ENCODE assay signal across 8 cellular contexts in genomic region chrX:107674480-107675364, GRCh38. TPM values are rescaled to one million over a fixed set of nuclear protein-coding genes. Genes with fewer than 3 reads are reported as not detected.
DNase-seq lines count a peak whose midpoint lies in the region; ATAC-seq, FAIRE-seq and TF ChIP-seq lines count a peak whose summit lies in the region.

No MANE protein-coding gene starts in this region.

- ATAC-seq in GM18870 (IDR thresholded peaks at IDR 0.05; ENCODE audit: unreplicated experiment), result peak; percentile 14
- ATAC-seq in HG02981 (IDR thresholded peaks at IDR 0.05; ENCODE audit: unreplicated experiment), result peak; percentile 17
- peak; percentile 25 for ATAC-seq in GM12878

- FAIRE-seq in GM12878 (lab: Jason Lieb, UNC), result no peak

- no peaks in the 10 kb centered on the region for H3K27me3 Mint-ChIP-seq in type B pancreatic cell

- POLR2A ChIA-PET in GM12878 (lab: Charles Lee), result interaction anchor here (0.5 to 10.5 kb wide), 7 partner anchors 9 to 182 kb away, joined by 3 to 287 read pairs (median 6); partner anchors contain the start of genes NCBP2L and TSC22D3

- peaks cover 22% of the 10 kb centered on the region for H3K4me1 ChIP-seq in GM12878 (ENCODE audit: control insufficient read depth, insufficient read depth, low read length)

- peak overlapping the region; percentile 82 for H3K4me2 ChIP-seq in GM12878 (ENCODE audit: control insufficient read depth, insufficient read depth)

- SMC1A ChIA-PET in GM12878 (lab: Charles Lee; ENCODE audit: uncharacterized antibody, unreplicated experiment), result interaction anchor here (1.0 to 8.6 kb wide), 9 partner anchors 12 to 101 kb away, joined by 3 to 425 read pairs (median 9); partner anchors contain the start of genes NCBP2L, PRPS1 and TSC22D3

- H4K20me1 ChIP-seq in GM12878 (ENCODE audit: control insufficient read depth, insufficient read depth), result no peaks in the 10 kb centered on the region

- H3K79me2 ChIP-seq in GM12878 (ENCODE audit: control insufficient read depth, insufficient read depth, low read length), result peaks cover 4% of the 10 kb centered on the region

- no peaks in the 10 kb centered on the region for H3K36me3 Mint-ChIP-seq in type B pancreatic cell

- TF ChIP-seq POLR2A in GM12878 (IDR thresholded peaks at IDR 0.05; ENCODE audit: low read depth, low read length), result no peak
- TF ChIP-seq POLR2A in lower leg skin (IDR thresholded peaks at IDR 0.05), result no peak

- DNase-seq in RPMI7951 (ENCODE audit: low read depth), result peak; percentile 68
- no peak for DNase-seq in GM12878 (ENCODE audit: low read depth, low spot score)
- DNase-seq in lower leg skin (ENCODE audit: low spot score in 2 of 2), result peak; percentile 92 to 97
- no peak for DNase-seq in type B pancreatic cell (ENCODE audit: extremely low spot score, unreplicated experiment)
- DNase-seq in NCI-H1105 (lab: John Stamatoyannopoulos, UW), result no peak
- DNase-seq in NCI-H1417 treated with DMSO at 0.1 percent for 48 hours (lab: John Stamatoyannopoulos, UW), result no peak

- peak overlapping the region; percentile 60 for H3K27ac ChIP-seq in GM12878 (ENCODE audit: control insufficient read depth, insufficient read depth)

- H3K36me3 ChIP-seq in GM12878 (ENCODE audit: control insufficient read depth in 2 of 2, insufficient read depth in 2 of 2, low read length in 1 of 2), result no peaks in the 10 kb centered on the region

- peaks cover 7% of the 10 kb centered on the region for H3K4me1 Mint-ChIP-seq in type B pancreatic cell (ENCODE audit: unreplicated experiment)

- TF ChIP-seq EP300 in GM12878 (IDR thresholded peaks at IDR 0.05; ENCODE audit: borderline replicate concordance in 1 of 2, control insufficient read depth in 1 of 2, low read depth in 2 of 2, low read length in 2 of 2), result no peak

- no peak overlapping the region for H2AFZ ChIP-seq in GM12878 (ENCODE audit: control insufficient read depth, low read depth, low read length)

- peak overlapping the region; percentile 54 for H3K4me3 ChIP-seq in GM12878
- H3K4me3 ChIP-seq in lower leg skin (ENCODE audit: low read depth, poor library complexity, severe bottlenecking), result no peak overlapping the region

- H3K4me3 Mint-ChIP-seq in type B pancreatic cell, result peak overlapping the region; percentile 42

- RAD21 ChIA-PET in GM12878 (lab: Charles Lee; ENCODE audit: unreplicated experiment), result interaction anchor here (0.8 to 11.2 kb wide), 15 partner anchors 9 to 101 kb away, joined by 3 to 444 read pairs (median 7); partner anchors contain the start of genes NCBP2L, PRPS1 and TSC22D3

- no peaks in the 10 kb centered on the region; a peak in 1 of 4 replicates for H3K27me3 ChIP-seq in GM12878 (replicated peaks in 1 of 2; ENCODE audit: control insufficient read depth in 2 of 2, insufficient read depth in 2 of 2, low read length in 1 of 2)

- peak overlapping the region; percentile 56 for H3K27ac Mint-ChIP-seq in type B pancreatic cell

- CTCF ChIA-PET in GM12878 (lab: Yijun Ruan, JAX), result interaction anchor here (0.7 to 8.6 kb wide), 16 partner anchors 10 to 101 kb away, joined by 3 to 273 read pairs (median 8); partner anchors contain the start of genes NCBP2L and TSC22D3

- peak overlapping the region; percentile 25 for H3K9ac ChIP-seq in GM12878 (ENCODE audit: control insufficient read depth, insufficient read depth, low read length)

- no peaks in the 10 kb centered on the region for H3K9me3 ChIP-seq in GM12878 (replicated peaks; ENCODE audit: control insufficient read depth, insufficient read depth, low read length)

- TF ChIP-seq CTCF in GM12878 (IDR thresholded peaks at IDR 0.05 in 2 of 3, conservative IDR thresholded peaks at IDR 0.05 in 1 of 3; ENCODE audit: control insufficient read depth in 2 of 3, extremely low read depth in 1 of 3, insufficient read depth in 1 of 3, low read depth in 3 of 3, low read length in 3 of 3) (no peak), lower leg skin (IDR thresholded peaks at IDR 0.05) (no peak), type B pancreatic cell (conservative IDR thresholded peaks at IDR 0.05) (no peak)

- TF ChIP-seq RAD21 in GM12878 (IDR thresholded peaks at IDR 0.05; ENCODE audit: insufficient read depth, low read depth, low read length), result no peak

- intact Hi-C loops in GM12878 (cut with micrococcal nuclease; ENCODE audit: unreplicated experiment), result loop anchor here (1.0 to 5.0 kb wide), 2 partner anchors 37 to 557 kb away; partner anchors contain the start of gene RBM41
- intact Hi-C loops in lower leg skin (cut with DNase I; ENCODE audit: low total_unique reads), result no loop called here

- WGBS in GM12878 (ENCODE audit: insufficient coverage, insufficient replicate concordance, low lambda C conversion rate, missing lambda C conversion rate), result 13% methylated on average over 9 of the region's 9 CpGs
- 19 to 37% methylated on average over 9 of the region's 9 CpGs for WGBS in lower leg skin, 2 donors

- in situ Hi-C loops in GM12878 (cut with MboI), result loop anchor here (5.0 kb wide), 1 partner anchor 38 kb away; no protein-coding TSS in a partner anchor

- H3K9me3 Mint-ChIP-seq in type B pancreatic cell, result no peaks in the 10 kb centered on the region

- BruUV-seq in GM12878 (replicated peaks; lab: Mats Ljungman, UMichigan), result TSS peak; percentile 84

TF ChIP-seq in GM12878, 131 proteins besides CTCF, POLR2A, EP300 and RAD21 (continues in another document):
- TF ChIP-seq HSF1 (IDR thresholded peaks at IDR 0.05; ENCODE audit: low read depth, low read length) (no peak), ASH2L (IDR thresholded peaks at IDR 0.05; ENCODE audit: borderline replicate concordance, low read depth) (no peak), RBBP5 (conservative IDR thresholded peaks at IDR 0.05) (no peak), JUND (IDR thresholded peaks at IDR 0.05; ENCODE audit: low read depth, low read length) (no peak), CBFB (IDR thresholded peaks at IDR 0.05; ENCODE audit: low read depth) (no peak), EZH2 (IDR thresholded peaks at IDR 0.05; ENCODE audit: borderline replicate concordance, control insufficient read depth, low read depth, low read length) (no peak), SMC3 (IDR thresholded peaks at IDR 0.05; ENCODE audit: borderline replicate concordance, low read length) (no peak), SKIL (IDR thresholded peaks at IDR 0.05; ENCODE audit: low read depth, poor library complexity, severe bottlenecking) (no peak)
- TF ChIP-seq, protein P1, sequence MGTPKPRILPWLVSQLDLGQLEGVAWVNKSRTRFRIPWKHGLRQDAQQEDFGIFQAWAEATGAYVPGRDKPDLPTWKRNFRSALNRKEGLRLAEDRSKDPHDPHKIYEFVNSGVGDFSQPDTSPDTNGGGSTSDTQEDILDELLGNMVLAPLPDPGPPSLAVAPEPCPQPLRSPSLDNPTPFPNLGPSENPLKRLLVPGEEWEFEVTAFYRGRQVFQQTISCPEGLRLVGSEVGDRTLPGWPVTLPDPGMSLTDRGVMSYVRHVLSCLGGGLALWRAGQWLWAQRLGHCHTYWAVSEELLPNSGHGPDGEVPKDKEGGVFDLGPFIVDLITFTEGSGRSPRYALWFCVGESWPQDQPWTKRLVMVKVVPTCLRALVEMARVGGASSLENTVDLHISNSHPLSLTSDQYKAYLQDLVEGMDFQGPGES (IDR thresholded peaks at IDR 0.05), result no peak

RNA-seq across cellular contexts. Expression of gene PRPS1, which starts 46.4 kb away (rescaled TPM):
- total RNA-seq in RPMI7951 (2014; rRNA removed; shearing (Covaris generic)), result 38.3 and 41.8 TPM in 2 replicates
- 11.5 and 12.7 TPM in 2 replicates for total RNA-seq in GM12878 (2013; cell fraction: nucleolus; rRNA removed)
- 26.5 and 28.1 TPM in 2 replicates for total RNA-seq in GM12878 (2014; rRNA removed)
- total RNA-seq in GM12878 (2014; rRNA removed; fragmentation: Illumina TruSeq; extraction: Trizol), result 44.6 and 44.8 TPM in 2 replicates
- 57.3 and 65.8 TPM in 2 replicates for total RNA-seq in GM12878 (2021)
- polyA plus RNA-seq in GM12878 (2011; ENCODE audit: low read depth), result 40.2 TPM
- polyA plus RNA-seq in GM12878 (2011; rRNA removed), result 86.5 and 105 TPM in 2 replicates
- polyA plus RNA-seq in GM12878 (2011; cell fraction: cytosol; rRNA removed), result 54.5 and 55.8 TPM in 2 replicates
- 22.0 and 28.3 TPM in 2 replicates for polyA plus RNA-seq in GM12878 (2011; cell fraction: nucleus; rRNA removed)
- 35.3 and 36.1 TPM in 2 replicates for polyA plus RNA-seq in GM12878 (2012)
- 71.2 and 77.5 TPM in 2 replicates for polyA plus RNA-seq in GM12878 (2014; fragmentation: Illumina TruSeq; extraction: Trizol)
- 10 to 100 TPM; 31.2 to 31.5 TPM for polyA plus RNA-seq in GM12878 (2014; fragmentation: Nextera tagmentation; extraction: Ambion mirVana)
- 54.5 and 64.8 TPM in 2 replicates for polyA plus RNA-seq in GM12878 (2014; rRNA removed)
- 10 to 100 TPM; 76.1 to 77.0 TPM for polyA plus RNA-seq in GM12878 (2016; fragmentation: Nextera tagmentation; extraction: Ambion mirVana)
- 49.0 and 87.7 TPM in 2 replicates for polyA minus RNA-seq in GM12878 (2011; rRNA and poly(A)+ RNA removed)
- 17.2 and 22.5 TPM in 2 replicates for polyA minus RNA-seq in GM12878 (2011; cell fraction: cytosol; rRNA and poly(A)+ RNA removed)
- polyA minus RNA-seq in GM12878 (2011; cell fraction: nucleus; rRNA and poly(A)+ RNA removed), result 6.4 and 10.3 TPM in 2 replicates
- 10 to 100 TPM in 1 of 4 donors, 1 to 10 TPM in 3; 7.1 to 10.8 (median 8.0) TPM for total RNA-seq in lower leg skin
- 22.6 and 45.1 TPM in 2 replicates for total RNA-seq in type B pancreatic cell (ENCODE audit: low replicate concordance)

Comparison
In these comparisons a context has a peak if more than half of its experiments do, and no peak if none do; other contexts are left out.
1. DNase-seq: peak in RPMI7951 (single experiment) and lower leg skin (2 of 2); none in GM12878 (single experiment), type B pancreatic cell (single experiment), NCI-H1105 (single experiment) and NCI-H1417 treated with DMSO at 0.1 percent for 48 hours (single experiment).
2. Peak in every context shown above with its lines, with median percentiles within 50 percentile points of each other: ATAC-seq.